ENCODE assay signal across 10 cellular contexts in genomic region chr11:36818410-36818809, GRCh38.
A peak's percentile ranks its signal among the peaks of the same experiment; 100 is the strongest.
DNase-seq lines count a peak whose midpoint lies in the region; FAIRE-seq and TF ChIP-seq lines count a peak whose summit lies in the region.
"Had no signal": no experiment of that assay in that cellular context is flagged by ENCODE, and none has a peak within 500 bp of the region (broad histone marks: within the 10 kb centered on the region; RNA-seq: fewer than 3 reads in every experiment).

No MANE protein-coding gene starts in this region.

- H3K27me3 Mint-ChIP-seq in activated T-helper 2 cell treated with anti-CD3 and anti-CD28 coated beads, Interferon-gamma antibody, Interleukin-2, Interleukin-4, amounts not matched to agents 10 μg/mL and 5 μg/mL and 100 μg/mL, durations not matched to agents 14 hours and 24 hours and 36 hours (ENCODE audit: low read depth), result no peaks in the 10 kb centered on the region
- H3K27me3 Mint-ChIP-seq: activated T-cell treated with anti-CD3 and anti-CD28 coated beads, Interleukin-2, amount 50 U/mL, for 24 hours had no signal

- no peak overlapping the region for H3K4me3 ChIP-seq in NB4 (ENCODE audit: low read depth, low read length)
- no peak overlapping the region for H3K4me3 ChIP-seq in epithelial cell of proximal tubule (ENCODE audit: low read depth, low read length)

- no peaks in the 10 kb centered on the region for H3K4me1 Mint-ChIP-seq in activated T-helper 2 cell treated with anti-CD3 and anti-CD28 coated beads, Interferon-gamma antibody, Interleukin-2, Interleukin-4, amounts not matched to agents 10 μg/mL and 5 μg/mL and 100 μg/mL, durations not matched to agents 14 hours and 24 hours and 36 hours (ENCODE audit: low read depth)

- DNase-seq in stimulated activated CD4-positive, alpha-beta T cell treated with anti-CD3 and anti-CD28 coated beads, Interleukin-15, amount 100 ng/mL, for 24 hours, result peak; percentile 4
- no peak for DNase-seq in stimulated activated CD4-positive, alpha-beta T cell treated with anti-CD3 and anti-CD28 coated beads, Interleukin-2, amount 100 ng/mL, for 48 hours
- DNase-seq in NB4 (ENCODE audit: low read depth), result peak; percentile 45
- DNase-seq in epithelial cell of proximal tubule (ENCODE audit: low read depth), result no peak
- DNase-seq in urothelium cell line (ENCODE audit: low spot score), result peak; percentile 10
- no peak for DNase-seq in stimulated activated CD4-positive, alpha-beta T cell treated with anti-CD3 and anti-CD28 coated beads, Interleukin-12 subunit alpha, Interleukin-12 subunit beta, amount 100 ng/mL, for 4 hours
- DNase-seq in dermis blood vessel endothelial cell, result no peak
- no peak for DNase-seq in activated T-helper 2 cell treated with anti-CD3 and anti-CD28 coated beads, Interferon-gamma antibody, Interleukin-2, Interleukin-4, amounts not matched to agents 10 μg/mL and 5 μg/mL and 100 μg/mL, durations not matched to agents 14 hours and 24 hours and 36 hours (ENCODE audit: low spot score)
- DNase-seq: activated T-cell treated with anti-CD3 and anti-CD28 coated beads, Interleukin-2, amount 50 U/mL, for 24 hours; CD4-positive, alpha-beta T cell had no signal

- intact Hi-C loops in activated T-helper 2 cell treated with anti-CD3 and anti-CD28 coated beads, Interferon-gamma antibody, Interleukin-2, Interleukin-4, amounts not matched to agents 10 μg/mL and 5 μg/mL and 100 μg/mL, durations not matched to agents 14 hours and 24 hours and 36 hours (cut with micrococcal nuclease), result no loop called here

- no peak overlapping the region for H3K4me3 Mint-ChIP-seq in activated T-helper 2 cell treated with anti-CD3 and anti-CD28 coated beads, Interferon-gamma antibody, Interleukin-2, Interleukin-4, amounts not matched to agents 10 μg/mL and 5 μg/mL and 100 μg/mL, durations not matched to agents 14 hours and 24 hours and 36 hours (ENCODE audit: low read depth)
- H3K4me3 Mint-ChIP-seq: activated T-cell treated with anti-CD3 and anti-CD28 coated beads, Interleukin-2, amount 50 U/mL, for 24 hours; CD4-positive, alpha-beta T cell had no signal

- TF ChIP-seq POLR2A in NB4 (IDR thresholded peaks at IDR 0.05; ENCODE audit: extremely low read depth, insufficient read length), result no peak

- no peaks in the 10 kb centered on the region for H3K36me3 Mint-ChIP-seq in activated T-helper 2 cell treated with anti-CD3 and anti-CD28 coated beads, Interferon-gamma antibody, Interleukin-2, Interleukin-4, amounts not matched to agents 10 μg/mL and 5 μg/mL and 100 μg/mL, durations not matched to agents 14 hours and 24 hours and 36 hours (ENCODE audit: low read depth)

- no peaks in the 10 kb centered on the region for H3K9me3 Mint-ChIP-seq in activated T-helper 2 cell treated with anti-CD3 and anti-CD28 coated beads, Interferon-gamma antibody, Interleukin-2, Interleukin-4, amounts not matched to agents 10 μg/mL and 5 μg/mL and 100 μg/mL, durations not matched to agents 14 hours and 24 hours and 36 hours
- H3K9me3 Mint-ChIP-seq: activated T-cell treated with anti-CD3 and anti-CD28 coated beads, Interleukin-2, amount 50 U/mL, for 24 hours; CD4-positive, alpha-beta T cell had no signal

- no peak overlapping the region for H3K27ac Mint-ChIP-seq in activated T-helper 2 cell treated with anti-CD3 and anti-CD28 coated beads, Interferon-gamma antibody, Interleukin-2, Interleukin-4, amounts not matched to agents 10 μg/mL and 5 μg/mL and 100 μg/mL, durations not matched to agents 14 hours and 24 hours and 36 hours
- H3K27ac Mint-ChIP-seq: activated T-cell treated with anti-CD3 and anti-CD28 coated beads, Interleukin-2, amount 50 U/mL, for 24 hours; CD4-positive, alpha-beta T cell had no signal

- FAIRE-seq in urothelium cell line (lab: Jason Lieb, UNC), result no peak

- TF ChIP-seq CTCF in NB4 (IDR thresholded peaks at IDR 0.05; ENCODE audit: low read depth, low read length), result peak; percentile 73
- peak; percentile 55 for TF ChIP-seq CTCF in epithelial cell of proximal tubule (conservative IDR thresholded peaks at IDR 0.05; ENCODE audit: low read depth, low read length)

Comparison
In these comparisons a context has a peak if more than half of its experiments do, and no peak if none do; other contexts are left out.
1. DNase-seq: peak in stimulated activated CD4-positive, alpha-beta T cell treated with anti-CD3 and anti-CD28 coated beads, Interleukin-15, amount 100 ng/mL, for 24 hours (single experiment), NB4 (single experiment) and urothelium cell line (single experiment); none in stimulated activated CD4-positive, alpha-beta T cell treated with anti-CD3 and anti-CD28 coated beads, Interleukin-2, amount 100 ng/mL, for 48 hours (0 of 2), epithelial cell of proximal tubule (single experiment), stimulated activated CD4-positive, alpha-beta T cell treated with anti-CD3 and anti-CD28 coated beads, Interleukin-12 subunit alpha, Interleukin-12 subunit beta, amount 100 ng/mL, for 4 hours (single experiment), dermis blood vessel endothelial cell (single experiment) and activated T-helper 2 cell treated with anti-CD3 and anti-CD28 coated beads, Interferon-gamma antibody, Interleukin-2, Interleukin-4, amounts not matched to agents 10 μg/mL and 5 μg/mL and 100 μg/mL, durations not matched to agents 14 hours and 24 hours and 36 hours (single experiment).